In the genomic region with DNA sequence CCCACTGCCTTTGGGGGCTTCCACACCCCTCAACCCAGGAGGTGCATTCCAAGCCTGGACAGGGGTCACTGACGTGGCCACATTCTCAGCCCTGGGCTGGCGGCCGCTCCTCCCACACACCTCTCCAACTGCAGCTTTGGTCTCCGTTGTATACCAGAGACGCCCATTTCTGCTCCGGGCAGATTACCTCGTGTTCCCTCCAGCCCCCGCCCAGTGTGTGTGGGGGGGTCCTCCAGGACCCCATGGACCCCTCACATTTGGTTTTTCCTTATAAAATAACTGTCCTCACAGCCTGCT, we compare ENCODE assay signal across 1 cellular context.
TF ChIP-seq lines count a peak whose summit lies in the region.

No MANE protein-coding gene starts in this region.

TF ChIP-seq in HepG2, 621 proteins besides CTCF, POLR2A, EP300 and RAD21:
- TF ChIP-seq JDP2 (CRISPR knock-in tag; IDR thresholded peaks at IDR 0.05; ENCODE audit: borderline replicate concordance), result no peak
- TF ChIP-seq KDM2A (CRISPR knock-in tag; IDR thresholded peaks at IDR 0.05; ENCODE audit: borderline replicate concordance, low read depth), result 0 out of 2 replicates have a peak, but pooled peaks have one; percentile 23
